1 cellular context compared by ENCODE assay signal in the genomic region with DNA sequence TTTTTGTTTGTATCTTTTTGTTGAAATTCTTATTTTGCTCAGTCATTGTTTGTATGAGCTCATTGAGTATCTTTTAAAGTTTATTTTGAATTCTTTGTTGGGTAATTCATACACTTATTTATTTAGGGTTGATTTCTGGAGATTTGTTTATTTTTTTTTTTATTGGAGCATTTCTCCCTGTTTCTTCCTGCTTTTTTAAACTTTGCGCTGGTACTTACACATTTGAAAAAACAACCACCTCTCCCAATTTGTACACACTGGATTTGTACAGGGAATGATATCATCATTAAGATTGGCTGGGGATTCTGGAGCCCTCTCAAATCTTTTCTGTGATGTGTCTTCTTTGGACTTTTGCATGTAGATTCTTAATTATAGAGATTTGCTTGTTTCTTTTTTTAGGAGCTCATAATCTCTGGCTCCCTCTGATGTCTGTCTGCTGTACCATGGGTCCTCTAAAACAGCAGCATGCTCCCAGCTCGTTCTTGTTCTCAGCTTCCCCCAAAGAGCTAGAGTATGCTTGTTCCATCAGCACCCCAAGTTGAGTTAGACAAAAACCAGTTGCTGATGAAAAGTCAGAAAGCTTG.
A peak's percentile ranks its signal among the peaks of the same experiment; 100 is the strongest.
TF ChIP-seq lines count a peak whose summit lies in the region.

No MANE protein-coding gene starts in this region.

TF ChIP-seq in IMR-90, 13 proteins besides CTCF, POLR2A, EP300 and RAD21:
- TF ChIP-seq, protein P1, sequence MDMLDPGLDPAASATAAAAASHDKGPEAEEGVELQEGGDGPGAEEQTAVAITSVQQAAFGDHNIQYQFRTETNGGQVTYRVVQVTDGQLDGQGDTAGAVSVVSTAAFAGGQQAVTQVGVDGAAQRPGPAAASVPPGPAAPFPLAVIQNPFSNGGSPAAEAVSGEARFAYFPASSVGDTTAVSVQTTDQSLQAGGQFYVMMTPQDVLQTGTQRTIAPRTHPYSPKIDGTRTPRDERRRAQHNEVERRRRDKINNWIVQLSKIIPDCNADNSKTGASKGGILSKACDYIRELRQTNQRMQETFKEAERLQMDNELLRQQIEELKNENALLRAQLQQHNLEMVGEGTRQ (IDR thresholded peaks at IDR 0.05; ENCODE audit: low read depth, low read length) = no peak
- TF ChIP-seq SMC3 (IDR thresholded peaks at IDR 0.05; ENCODE audit: low read depth, low read length) (peak; percentile 23), BHLHE40 (IDR thresholded peaks at IDR 0.05; ENCODE audit: low read depth, low read length) (no peak), NFE2L2 (IDR thresholded peaks at IDR 0.05; ENCODE audit: low read depth, low read length) (peak; percentile 77)
